ENCODE assay signal across 7 cellular contexts in the genomic region with DNA sequence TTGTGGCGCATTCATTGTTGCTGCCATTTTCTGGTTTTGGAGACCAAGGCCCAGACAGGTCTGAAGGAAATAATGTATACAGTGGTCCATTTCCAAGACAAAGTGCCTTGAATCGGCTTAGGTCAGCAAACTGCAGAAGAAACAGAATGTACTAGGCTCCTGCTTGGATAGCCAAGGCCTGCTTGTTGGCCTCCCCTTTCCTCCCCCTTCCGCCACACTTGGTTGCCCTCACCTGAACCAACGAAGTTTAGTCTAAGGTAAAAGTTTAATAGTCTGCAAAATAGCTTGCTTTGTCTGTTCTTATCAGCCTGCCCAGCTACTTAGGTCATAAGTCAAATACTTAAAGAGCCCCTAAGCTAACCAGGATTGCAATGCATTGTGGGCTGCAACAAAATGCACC. TPM values are rescaled to one million over a fixed set of nuclear protein-coding genes. Genes with fewer than 3 reads are reported as not detected.
"Had no signal": no experiment of that assay in that cellular context is flagged by ENCODE, and none has a peak within 500 bp of the region (broad histone marks: within the 10 kb centered on the region; RNA-seq: fewer than 3 reads in every experiment).

No MANE protein-coding gene starts in this region.

RNA-seq across cellular contexts. Expression of a gene that starts 12.0 kb away (rescaled TPM):
- total RNA-seq: HT1080, NCI-H460, PC-9, Peyer's patch, Right ventricle myocardium inferior, RPMI7951, SJCRH30 had no signal

RNA-seq across cellular contexts. Expression of a gene that starts 21.1 kb away (rescaled TPM):
- total RNA-seq: NCI-H460, PC-9, SJCRH30 had no signal
